14 cellular contexts compared by ENCODE assay signal in the genomic region with DNA sequence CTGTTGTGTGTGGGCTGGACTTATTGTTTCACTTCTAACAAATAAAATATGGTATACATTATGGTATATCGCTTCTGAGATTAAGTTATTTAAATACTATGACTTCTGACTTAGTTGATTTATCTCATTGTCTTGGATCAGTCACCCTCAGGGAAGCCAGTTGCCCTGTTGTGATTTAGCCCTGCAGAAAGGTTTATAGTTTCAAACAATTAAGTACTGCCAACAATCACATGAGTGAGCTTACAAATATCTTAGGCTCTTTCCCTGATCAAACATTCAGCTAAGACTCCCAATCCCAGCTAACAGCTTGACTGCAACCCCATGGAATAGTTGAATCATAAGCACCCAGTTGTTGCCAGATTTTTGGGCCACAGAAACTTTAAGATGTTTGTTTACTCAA.
DNase-seq lines count a peak whose midpoint lies in the region; ATAC-seq and TF ChIP-seq lines count a peak whose summit lies in the region.
"Had no signal": no experiment of that assay in that cellular context is flagged by ENCODE, and none has a peak within 500 bp of the region (broad histone marks: within the 10 kb centered on the region; RNA-seq: fewer than 3 reads in every experiment).

No MANE protein-coding gene starts in this region.

- DNase-seq in HFFc6 (peak; percentile 40), RWPE2 (ENCODE audit: low spot score) (no peak), fibroblast of lung (ENCODE audit: low read depth in 2 of 2) (peak; percentile 12 to 30), stromal cell of bone marrow (ENCODE audit: low read depth) (peak; percentile 15), left colon (no peak), UCSD-AML1 (lab: John Stamatoyannopoulos, UW; ENCODE audit: unreplicated experiment) (no peak)
- no peak for DNase-seq in activated CD4-positive, alpha-beta memory T cell treated with anti-CD3 and anti-CD28 coated beads for 36 hours
- DNase-seq: C1 segment of cervical spinal cord; CD8-positive, alpha-beta memory T cell; MV-4-11; NCI-H187; NCI-H226; NCI-H526 had no signal

- H3K4me2 ChIP-seq in fibroblast of lung (ENCODE audit: extremely low read depth, insufficient read depth, low read length): no peak overlapping the region

- H3K27me3 ChIP-seq in RWPE2 (ENCODE audit: insufficient read depth, poor library complexity, severe bottlenecking) (no peaks in the 10 kb centered on the region), fibroblast of lung (ENCODE audit: control insufficient read depth, insufficient read depth, low read length) (no peaks in the 10 kb centered on the region)

- H3K9ac ChIP-seq in fibroblast of lung (ENCODE audit: insufficient read depth, low read length): no peak overlapping the region

- H3K36me3 ChIP-seq in RWPE2 (ENCODE audit: low read depth) (no peaks in the 10 kb centered on the region), fibroblast of lung (ENCODE audit: control insufficient read depth, insufficient read depth, low read length) (no peaks in the 10 kb centered on the region)

- H3K27ac Mint-ChIP-seq in HFFc6: no peak overlapping the region; the same call in 1 of the 2 replicates
- no peak overlapping the region for H3K27ac Mint-ChIP-seq in activated CD4-positive, alpha-beta memory T cell treated with anti-CD3 and anti-CD28 coated beads for 36 hours
- H3K27ac Mint-ChIP-seq: CD8-positive, alpha-beta memory T cell had no signal

- no peak overlapping the region for H3K4me3 ChIP-seq in RWPE2 (ENCODE audit: severe bottlenecking)
- no peak overlapping the region for H3K4me3 ChIP-seq in fibroblast of lung (replicated peaks in 1 of 4; ENCODE audit: control extremely low read depth in 1 of 4, insufficient read depth in 1 of 4, low read depth in 3 of 4, low read length in 4 of 4)
- H3K4me3 ChIP-seq: K562 had no signal

- H3K4me1 Mint-ChIP-seq in HFFc6 (ENCODE audit: low read depth): peaks cover 6% of the 10 kb centered on the region; the same call in 1 of the 2 replicates
- no peaks in the 10 kb centered on the region for H3K4me1 Mint-ChIP-seq in activated CD4-positive, alpha-beta memory T cell treated with anti-CD3 and anti-CD28 coated beads for 36 hours (ENCODE audit: low read depth)
- H3K4me1 Mint-ChIP-seq: CD8-positive, alpha-beta memory T cell had no signal

- no peaks in the 10 kb centered on the region for H3K9me3 Mint-ChIP-seq in HFFc6
- peaks cover 2% of the 10 kb centered on the region for H3K9me3 Mint-ChIP-seq in activated CD4-positive, alpha-beta memory T cell treated with anti-CD3 and anti-CD28 coated beads for 36 hours

- CTCF ChIA-PET in activated CD4-positive, alpha-beta memory T cell treated with anti-CD3 and anti-CD28 coated beads for 36 hours (lab: Charles Lee): no interaction called here

- peak; percentile 27; the same call in 1 of the 3 replicates for ATAC-seq in RWPE2 (ENCODE audit: low read depth)
- no peak for ATAC-seq in left colon
- ATAC-seq: K562 had no signal

- no peaks in the 10 kb centered on the region for H3K36me3 Mint-ChIP-seq in HFFc6 (ENCODE audit: low read depth)
- no peaks in the 10 kb centered on the region for H3K36me3 Mint-ChIP-seq in activated CD4-positive, alpha-beta memory T cell treated with anti-CD3 and anti-CD28 coated beads for 36 hours
- H3K36me3 Mint-ChIP-seq: CD8-positive, alpha-beta memory T cell had no signal

- H3K4me3 Mint-ChIP-seq in HFFc6: no peak overlapping the region
- H3K4me3 Mint-ChIP-seq in activated CD4-positive, alpha-beta memory T cell treated with anti-CD3 and anti-CD28 coated beads for 36 hours: no peak overlapping the region
- H3K4me3 Mint-ChIP-seq: CD8-positive, alpha-beta memory T cell had no signal

- H2AFZ ChIP-seq in fibroblast of lung (ENCODE audit: low read length): no peak overlapping the region

- no peaks in the 10 kb centered on the region for H4K20me1 ChIP-seq in fibroblast of lung (ENCODE audit: control insufficient read depth, extremely low read depth, insufficient read depth, low read length)

- TF ChIP-seq CTCF in HFFc6 (IDR thresholded peaks at IDR 0.05) (no peak), RWPE2 (IDR thresholded peaks at IDR 0.05; ENCODE audit: poor library complexity, severe bottlenecking) (no peak), fibroblast of lung (conservative IDR thresholded peaks at IDR 0.05 in 1 of 2, IDR thresholded peaks at IDR 0.05 in 1 of 2; ENCODE audit: low read depth in 1 of 2, low read length in 2 of 2) (no peak)

- H3K4me1 ChIP-seq in RWPE2 (ENCODE audit: insufficient read depth, poor library complexity, severe bottlenecking): no peaks in the 10 kb centered on the region
- H3K4me1 ChIP-seq in fibroblast of lung (ENCODE audit: control insufficient read depth, extremely low read depth, insufficient read depth, low read length): no peaks in the 10 kb centered on the region

- H3K27ac ChIP-seq in RWPE2 (ENCODE audit: poor library complexity, severe bottlenecking): no peak overlapping the region
- no peak overlapping the region for H3K27ac ChIP-seq in fibroblast of lung (ENCODE audit: insufficient read depth, low read length)

- H3K9me3 ChIP-seq in RWPE2 (ENCODE audit: severe bottlenecking): no peaks in the 10 kb centered on the region
- no peaks in the 10 kb centered on the region for H3K9me3 ChIP-seq in fibroblast of lung (ENCODE audit: control insufficient read depth, insufficient read depth, low read depth, low read length)

- peaks cover 5% of the 10 kb centered on the region; the same call in 1 of the 2 replicates for H3K27me3 Mint-ChIP-seq in HFFc6 (ENCODE audit: insufficient read depth)
- H3K27me3 Mint-ChIP-seq in activated CD4-positive, alpha-beta memory T cell treated with anti-CD3 and anti-CD28 coated beads for 36 hours: no peaks in the 10 kb centered on the region
- H3K27me3 Mint-ChIP-seq: CD8-positive, alpha-beta memory T cell had no signal

- intact Hi-C loops in left colon (cut with DNase I, micrococcal nuclease): no loop called here
- intact Hi-C loops in activated CD4-positive, alpha-beta memory T cell treated with anti-CD3 and anti-CD28 coated beads for 36 hours (cut with micrococcal nuclease): no loop called here

- POLR2A ChIA-PET in activated CD4-positive, alpha-beta memory T cell treated with anti-CD3 and anti-CD28 coated beads for 36 hours (lab: Charles Lee): no interaction called here

- no peaks in the 10 kb centered on the region for H3K79me2 ChIP-seq in fibroblast of lung (ENCODE audit: control insufficient read depth, insufficient read depth, low read length)

Comparison
In these comparisons a context has a peak if more than half of its experiments do, and no peak if none do; other contexts are left out.
1. DNase-seq: peak in HFFc6 (single experiment), fibroblast of lung (2 of 2) and stromal cell of bone marrow (single experiment); none in RWPE2 (single experiment), left colon (0 of 2), activated CD4-positive, alpha-beta memory T cell treated with anti-CD3 and anti-CD28 coated beads for 36 hours (single experiment) and UCSD-AML1 (single experiment).